16 cellular contexts compared by ENCODE assay signal in the genomic region with DNA sequence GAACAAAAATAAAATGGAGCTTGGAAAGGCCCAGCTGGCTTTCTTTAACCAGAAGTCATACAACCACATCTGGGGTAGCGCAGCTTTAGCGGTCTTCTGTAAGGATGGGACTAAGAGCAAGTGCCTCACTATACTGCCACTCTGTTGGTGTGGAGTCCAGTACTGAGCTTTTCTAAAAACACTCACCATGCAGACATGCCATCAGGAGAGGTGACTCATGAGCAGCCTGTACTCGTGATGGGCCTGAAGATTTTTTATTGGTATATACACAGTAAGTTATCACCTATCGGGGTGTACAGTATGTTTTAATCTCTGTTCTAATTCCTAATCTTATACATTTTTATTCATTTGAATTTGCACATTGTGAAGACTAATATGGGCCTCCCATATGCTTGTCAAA. TPM values are rescaled to one million over a fixed set of nuclear protein-coding genes. Genes with fewer than 3 reads are reported as not detected.
DNase-seq lines count a peak whose midpoint lies in the region; ATAC-seq, FAIRE-seq and TF ChIP-seq lines count a peak whose summit lies in the region.
"Had no signal": no experiment of that assay in that cellular context is flagged by ENCODE, and none has a peak within 500 bp of the region (broad histone marks: within the 10 kb centered on the region; RNA-seq: fewer than 3 reads in every experiment).

No MANE protein-coding gene starts in this region.

- TF ChIP-seq POLR2A in gastrocnemius medialis (IDR thresholded peaks at IDR 0.05), result no peak

- no peaks in the 10 kb centered on the region for H3K36me3 ChIP-seq in PC-3 (ENCODE audit: low read depth, low read length)
- H3K36me3 ChIP-seq in gastrocnemius medialis, result no peaks in the 10 kb centered on the region
- H3K36me3 ChIP-seq: right atrium auricular region, vagina had no signal

- H3K4me3 Mint-ChIP-seq in naive thymus-derived CD8-positive, alpha-beta T cell, result no peak overlapping the region
- H3K4me3 Mint-ChIP-seq: dendritic cell treated with granulocyte-macrophage colony-stimulating factor and Interleukin-4, amounts not matched to agents 40 ng/mL and 50 ng/mL, for 4 days had no signal

- no peak for TF ChIP-seq CTCF in PC-3 (conservative IDR thresholded peaks at IDR 0.05; ENCODE audit: low read depth, low read length)
- TF ChIP-seq CTCF in gastrocnemius medialis (IDR thresholded peaks at IDR 0.05 in 4 of 5, conservative IDR thresholded peaks at IDR 0.05 in 1 of 5), result no peak

- in situ Hi-C loops in gastrocnemius medialis (cut with MboI; ENCODE audit: low sequenced_read_pairs in 4 of 4), result loop anchor here in 2 of 4 donors (25.0 kb wide), 2 partner anchors 125 to 150 kb away; no protein-coding TSS in a partner anchor

- intact Hi-C loops in PC-3 (cut with micrococcal nuclease), result no loop called here
- intact Hi-C loops in gastrocnemius medialis (cut with DNase I; ENCODE audit: low total_unique reads), result no loop called here

- FAIRE-seq in HTR-8/SVneo (lab: Jason Lieb, UNC), result no peak

- POLR2A ChIA-PET in PC-3 (lab: Charles Lee; ENCODE audit: unreplicated experiment), result interaction anchor here (1.1 kb wide), 1 partner anchor 176 kb away, joined by 4 read pairs; no protein-coding TSS in a partner anchor
- POLR2A ChIA-PET in naive thymus-derived CD8-positive, alpha-beta T cell (lab: Charles Lee), result interaction anchor here (1.4 to 2.0 kb wide), 2 partner anchors 10 to 11 kb away, joined by 6 read pairs; a partner anchor contains a TSS

- no TSS peak for BruUV-seq in PC-3 (replicated peaks; lab: Mats Ljungman, UMichigan)

- CTCF ChIA-PET in PC-3 (lab: Charles Lee), result no interaction called here

- no peaks in the 10 kb centered on the region for H3F3A ChIP-seq in PC-3 (ENCODE audit: low read length, unreplicated experiment)

- H3K27ac ChIP-seq in PC-3 (ENCODE audit: low read length) (no peak overlapping the region), epithelial cell of prostate (peak overlapping the region; percentile 46), gastrocnemius medialis (peak overlapping the region in 1 of 4 donors; percentile 1)
- H3K27ac ChIP-seq: hepatocyte, right atrium auricular region, vagina had no signal

- no peak overlapping the region for H3K9ac ChIP-seq in PC-3 (ENCODE audit: low read length)

- H3K36me3 Mint-ChIP-seq in naive thymus-derived CD8-positive, alpha-beta T cell, result no peaks in the 10 kb centered on the region

- ATAC-seq in PC-3, result peak; percentile 55; the same call in 1 of the 2 replicates
- ATAC-seq in gastrocnemius medialis, result peak; percentile 60
- ATAC-seq in HG03045 (IDR thresholded peaks at IDR 0.05; ENCODE audit: unreplicated experiment), result no peak
- ATAC-seq in naive thymus-derived CD8-positive, alpha-beta T cell, result no peak

- H3K4me3 ChIP-seq in PC-3 (ENCODE audit: low read length) (no peak overlapping the region), gastrocnemius medialis (no peak overlapping the region)
- H3K4me3 ChIP-seq: hepatocyte, right atrium auricular region, vagina had no signal

- H3K9me3 ChIP-seq in PC-3 (ENCODE audit: low read length) (no peaks in the 10 kb centered on the region), gastrocnemius medialis (no peaks in the 10 kb centered on the region)
- H3K9me3 ChIP-seq: right atrium auricular region, vagina had no signal

- H3K27ac Mint-ChIP-seq in naive thymus-derived CD8-positive, alpha-beta T cell, result peak overlapping the region in 2 of 10 donors; percentile 55 to 66
- H3K27ac Mint-ChIP-seq: activated T-helper 2 cell treated with anti-CD3 and anti-CD28 coated beads, Interferon-gamma antibody, Interleukin-2, Interleukin-4, amounts not matched to agents 10 μg/mL and 5 μg/mL and 100 μg/mL, durations not matched to agents 14 hours and 24 hours and 36 hours; dendritic cell treated with granulocyte-macrophage colony-stimulating factor and Interleukin-4, amounts not matched to agents 40 ng/mL and 50 ng/mL, for 4 days had no signal

- H3K79me2 ChIP-seq in PC-3 (ENCODE audit: low read length), result peaks cover 89% of the 10 kb centered on the region

- no peaks in the 10 kb centered on the region for H3K9me2 ChIP-seq in PC-3 (replicated peaks; ENCODE audit: low read length)

- H3K4me2 ChIP-seq in PC-3 (ENCODE audit: low read length), result no peak overlapping the region
- H3K4me2 ChIP-seq: hepatocyte had no signal

- H2AFZ ChIP-seq in PC-3 (ENCODE audit: low read length), result no peak overlapping the region
- H2AFZ ChIP-seq: hepatocyte had no signal

- H3K9me3 Mint-ChIP-seq in naive thymus-derived CD8-positive, alpha-beta T cell, result no peaks in the 10 kb centered on the region
- H3K9me3 Mint-ChIP-seq: activated T-helper 2 cell treated with anti-CD3 and anti-CD28 coated beads, Interferon-gamma antibody, Interleukin-2, Interleukin-4, amounts not matched to agents 10 μg/mL and 5 μg/mL and 100 μg/mL, durations not matched to agents 14 hours and 24 hours and 36 hours; dendritic cell treated with granulocyte-macrophage colony-stimulating factor and Interleukin-4, amounts not matched to agents 40 ng/mL and 50 ng/mL, for 4 days had no signal

- peaks cover 15 to 75% (median 42%) of the 10 kb centered on the region in 4 donors for H3K4me1 Mint-ChIP-seq in naive thymus-derived CD8-positive, alpha-beta T cell

- H3K27me3 Mint-ChIP-seq in naive thymus-derived CD8-positive, alpha-beta T cell, result no peaks in the 10 kb centered on the region
- H3K27me3 Mint-ChIP-seq: dendritic cell treated with granulocyte-macrophage colony-stimulating factor and Interleukin-4, amounts not matched to agents 40 ng/mL and 50 ng/mL, for 4 days had no signal

- H3K4me1 ChIP-seq in PC-3 (ENCODE audit: insufficient read depth, low read length) (peaks cover 4% of the 10 kb centered on the region), gastrocnemius medialis (peaks cover 10 to 35% of the 10 kb centered on the region in 2 donors)

- DNase-seq in EL, result peak; percentile 72
- DNase-seq in PC-3, result peak; percentile 48
- DNase-seq in epithelial cell of prostate (ENCODE audit: low read depth, low spot score), result peak; percentile 27
- no peak for DNase-seq in gastrocnemius medialis
- DNase-seq in HTR-8/SVneo (ENCODE audit: insufficient read length, low spot score), result no peak
- DNase-seq in NCI-H1417 treated with DMSO at 0.1 percent for 48 hours (lab: John Stamatoyannopoulos, UW), result no peak
- DNase-seq in naive thymus-derived CD8-positive, alpha-beta T cell, result no peak
- DNase-seq: activated CD4-positive, alpha-beta T cell treated with anti-CD3 and anti-CD28 coated beads for 1 hour; DMS53; KG1 had no signal

- H4K20me1 ChIP-seq in PC-3 (ENCODE audit: low read length), result peaks cover 13% of the 10 kb centered on the region; the same call in 1 of the 2 replicates

- no peaks in the 10 kb centered on the region for H3K27me3 ChIP-seq in PC-3 (ENCODE audit: low read length)
- H3K27me3 ChIP-seq in gastrocnemius medialis, result no peaks in the 10 kb centered on the region
- H3K27me3 ChIP-seq: hepatocyte, right atrium auricular region, vagina had no signal

RNA-seq across cellular contexts. Expression of a gene that starts 9.6 kb away (rescaled TPM):
- total RNA-seq in PC-3 (2014; rRNA removed), result 15.5 and 19.2 TPM in 2 replicates
- total RNA-seq in gastrocnemius medialis, result 10 to 100 TPM; 25.1 to 30.3 (median 26.7) TPM
- total RNA-seq in naive thymus-derived CD8-positive, alpha-beta T cell, result 10 to 100 TPM; 22.8 to 23.7 TPM
- polyA plus RNA-seq in naive thymus-derived CD8-positive, alpha-beta T cell, result 1 to 10 TPM; 2.8 to 7.4 (median 6.1) TPM

Comparison
In these comparisons a context has a peak if more than half of its experiments do, and no peak if none do; other contexts are left out.
1. DNase-seq: peak in EL (single experiment), PC-3 (single experiment) and epithelial cell of prostate (single experiment); none in gastrocnemius medialis (0 of 2), HTR-8/SVneo (single experiment), NCI-H1417 treated with DMSO at 0.1 percent for 48 hours (single experiment) and naive thymus-derived CD8-positive, alpha-beta T cell (0 of 10).
2. ATAC-seq: peak in PC-3 (single experiment) and gastrocnemius medialis (2 of 2); none in HG03045 (single experiment) and naive thymus-derived CD8-positive, alpha-beta T cell (0 of 2).